Comparison of ENCODE assay signal across 1 cellular context in the genomic region with DNA sequence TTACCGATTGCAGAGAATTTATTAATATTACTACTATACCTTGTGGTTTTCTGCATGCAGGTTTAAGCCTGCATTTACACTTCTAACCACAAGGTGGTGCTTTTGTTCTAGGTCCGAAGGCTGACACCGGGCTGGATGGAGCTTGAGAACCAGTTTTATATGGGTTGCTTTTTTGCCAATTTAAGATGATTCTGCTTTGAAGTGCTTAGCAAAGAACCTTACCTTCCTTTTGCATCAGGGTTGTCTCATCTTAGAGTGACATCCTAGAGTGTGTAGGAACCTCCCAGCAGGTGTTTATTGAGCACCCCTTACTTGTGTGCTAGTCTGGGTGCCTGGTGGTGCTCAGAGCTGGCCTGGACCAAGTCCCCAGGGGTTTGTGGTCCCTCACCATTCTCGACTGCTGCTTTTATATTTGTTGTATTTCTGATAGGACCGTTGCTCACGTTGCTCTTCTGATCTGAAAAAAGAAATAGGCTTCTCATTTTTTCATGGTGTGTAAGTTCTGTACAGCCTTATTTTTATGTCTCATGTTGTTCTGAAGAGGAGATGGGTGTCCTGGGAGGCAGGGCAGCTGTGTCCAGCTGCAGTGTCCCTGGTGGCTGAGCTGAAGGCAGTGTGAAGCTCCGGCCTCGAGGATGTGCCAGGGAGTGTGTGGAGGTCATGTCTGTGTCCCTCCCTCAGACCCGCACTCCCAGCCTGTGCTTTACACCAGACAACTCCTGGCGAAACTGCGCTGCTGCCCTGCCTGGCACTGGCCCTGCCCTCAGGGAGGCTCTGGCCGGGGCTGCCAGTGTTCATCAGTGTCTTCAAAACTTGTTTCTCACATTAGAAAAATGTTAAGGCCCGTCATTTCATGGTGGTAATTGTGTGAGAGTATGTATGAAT.
TF ChIP-seq lines count a peak whose summit lies in the region.

No MANE protein-coding gene starts in this region.

TF ChIP-seq in K562, 482 proteins besides CTCF, POLR2A, EP300 and RAD21 (continued from another document and continues in another):
- TF ChIP-seq, protein P1, sequence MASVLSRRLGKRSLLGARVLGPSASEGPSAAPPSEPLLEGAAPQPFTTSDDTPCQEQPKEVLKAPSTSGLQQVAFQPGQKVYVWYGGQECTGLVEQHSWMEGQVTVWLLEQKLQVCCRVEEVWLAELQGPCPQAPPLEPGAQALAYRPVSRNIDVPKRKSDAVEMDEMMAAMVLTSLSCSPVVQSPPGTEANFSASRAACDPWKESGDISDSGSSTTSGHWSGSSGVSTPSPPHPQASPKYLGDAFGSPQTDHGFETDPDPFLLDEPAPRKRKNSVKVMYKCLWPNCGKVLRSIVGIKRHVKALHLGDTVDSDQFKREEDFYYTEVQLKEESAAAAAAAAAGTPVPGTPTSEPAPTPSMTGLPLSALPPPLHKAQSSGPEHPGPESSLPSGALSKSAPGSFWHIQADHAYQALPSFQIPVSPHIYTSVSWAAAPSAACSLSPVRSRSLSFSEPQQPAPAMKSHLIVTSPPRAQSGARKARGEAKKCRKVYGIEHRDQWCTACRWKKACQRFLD (CRISPR knock-in tag; IDR thresholded peaks at IDR 0.05): no peak
- TF ChIP-seq, protein P2, sequence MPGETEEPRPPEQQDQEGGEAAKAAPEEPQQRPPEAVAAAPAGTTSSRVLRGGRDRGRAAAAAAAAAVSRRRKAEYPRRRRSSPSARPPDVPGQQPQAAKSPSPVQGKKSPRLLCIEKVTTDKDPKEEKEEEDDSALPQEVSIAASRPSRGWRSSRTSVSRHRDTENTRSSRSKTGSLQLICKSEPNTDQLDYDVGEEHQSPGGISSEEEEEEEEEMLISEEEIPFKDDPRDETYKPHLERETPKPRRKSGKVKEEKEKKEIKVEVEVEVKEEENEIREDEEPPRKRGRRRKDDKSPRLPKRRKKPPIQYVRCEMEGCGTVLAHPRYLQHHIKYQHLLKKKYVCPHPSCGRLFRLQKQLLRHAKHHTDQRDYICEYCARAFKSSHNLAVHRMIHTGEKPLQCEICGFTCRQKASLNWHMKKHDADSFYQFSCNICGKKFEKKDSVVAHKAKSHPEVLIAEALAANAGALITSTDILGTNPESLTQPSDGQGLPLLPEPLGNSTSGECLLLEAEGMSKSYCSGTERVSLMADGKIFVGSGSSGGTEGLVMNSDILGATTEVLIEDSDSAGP (CRISPR knock-in tag; IDR thresholded peaks at IDR 0.05): no peak
- TF ChIP-seq, protein P3, sequence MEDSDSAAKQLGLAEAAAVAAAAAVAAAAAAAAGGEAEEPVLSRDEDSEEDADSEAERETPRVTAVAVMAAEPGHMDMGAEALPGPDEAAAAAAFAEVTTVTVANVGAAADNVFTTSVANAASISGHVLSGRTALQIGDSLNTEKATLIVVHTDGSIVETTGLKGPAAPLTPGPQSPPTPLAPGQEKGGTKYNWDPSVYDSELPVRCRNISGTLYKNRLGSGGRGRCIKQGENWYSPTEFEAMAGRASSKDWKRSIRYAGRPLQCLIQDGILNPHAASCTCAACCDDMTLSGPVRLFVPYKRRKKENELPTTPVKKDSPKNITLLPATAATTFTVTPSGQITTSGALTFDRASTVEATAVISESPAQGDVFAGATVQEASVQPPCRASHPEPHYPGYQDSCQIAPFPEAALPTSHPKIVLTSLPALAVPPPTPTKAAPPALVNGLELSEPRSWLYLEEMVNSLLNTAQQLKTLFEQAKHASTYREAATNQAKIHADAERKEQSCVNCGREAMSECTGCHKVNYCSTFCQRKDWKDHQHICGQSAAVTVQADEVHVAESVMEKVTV (CRISPR knock-in tag; IDR thresholded peaks at IDR 0.05): peak; percentile 59
- no peak for TF ChIP-seq U2AF1 (optimal IDR thresholded peaks at IDR 0.05; ENCODE audit: low read depth, low read length)
- TF ChIP-seq ZFX (CRISPR knock-in tag; IDR thresholded peaks at IDR 0.05): no peak
- no peak for TF ChIP-seq EHMT2 (IDR thresholded peaks at IDR 0.05)
- TF ChIP-seq, protein P4, sequence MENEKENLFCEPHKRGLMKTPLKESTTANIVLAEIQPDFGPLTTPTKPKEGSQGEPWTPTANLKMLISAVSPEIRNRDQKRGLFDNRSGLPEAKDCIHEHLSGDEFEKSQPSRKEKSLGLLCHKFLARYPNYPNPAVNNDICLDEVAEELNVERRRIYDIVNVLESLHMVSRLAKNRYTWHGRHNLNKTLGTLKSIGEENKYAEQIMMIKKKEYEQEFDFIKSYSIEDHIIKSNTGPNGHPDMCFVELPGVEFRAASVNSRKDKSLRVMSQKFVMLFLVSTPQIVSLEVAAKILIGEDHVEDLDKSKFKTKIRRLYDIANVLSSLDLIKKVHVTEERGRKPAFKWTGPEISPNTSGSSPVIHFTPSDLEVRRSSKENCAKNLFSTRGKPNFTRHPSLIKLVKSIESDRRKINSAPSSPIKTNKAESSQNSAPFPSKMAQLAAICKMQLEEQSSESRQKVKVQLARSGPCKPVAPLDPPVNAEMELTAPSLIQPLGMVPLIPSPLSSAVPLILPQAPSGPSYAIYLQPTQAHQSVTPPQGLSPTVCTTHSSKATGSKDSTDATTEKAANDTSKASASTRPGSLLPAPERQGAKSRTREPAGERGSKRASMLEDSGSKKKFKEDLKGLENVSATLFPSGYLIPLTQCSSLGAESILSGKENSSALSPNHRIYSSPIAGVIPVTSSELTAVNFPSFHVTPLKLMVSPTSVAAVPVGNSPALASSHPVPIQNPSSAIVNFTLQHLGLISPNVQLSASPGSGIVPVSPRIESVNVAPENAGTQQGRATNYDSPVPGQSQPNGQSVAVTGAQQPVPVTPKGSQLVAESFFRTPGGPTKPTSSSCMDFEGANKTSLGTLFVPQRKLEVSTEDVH (IDR thresholded peaks at IDR 0.05; ENCODE audit: low read depth, partially characterized antibody): no peak
- TF ChIP-seq, protein P5, sequence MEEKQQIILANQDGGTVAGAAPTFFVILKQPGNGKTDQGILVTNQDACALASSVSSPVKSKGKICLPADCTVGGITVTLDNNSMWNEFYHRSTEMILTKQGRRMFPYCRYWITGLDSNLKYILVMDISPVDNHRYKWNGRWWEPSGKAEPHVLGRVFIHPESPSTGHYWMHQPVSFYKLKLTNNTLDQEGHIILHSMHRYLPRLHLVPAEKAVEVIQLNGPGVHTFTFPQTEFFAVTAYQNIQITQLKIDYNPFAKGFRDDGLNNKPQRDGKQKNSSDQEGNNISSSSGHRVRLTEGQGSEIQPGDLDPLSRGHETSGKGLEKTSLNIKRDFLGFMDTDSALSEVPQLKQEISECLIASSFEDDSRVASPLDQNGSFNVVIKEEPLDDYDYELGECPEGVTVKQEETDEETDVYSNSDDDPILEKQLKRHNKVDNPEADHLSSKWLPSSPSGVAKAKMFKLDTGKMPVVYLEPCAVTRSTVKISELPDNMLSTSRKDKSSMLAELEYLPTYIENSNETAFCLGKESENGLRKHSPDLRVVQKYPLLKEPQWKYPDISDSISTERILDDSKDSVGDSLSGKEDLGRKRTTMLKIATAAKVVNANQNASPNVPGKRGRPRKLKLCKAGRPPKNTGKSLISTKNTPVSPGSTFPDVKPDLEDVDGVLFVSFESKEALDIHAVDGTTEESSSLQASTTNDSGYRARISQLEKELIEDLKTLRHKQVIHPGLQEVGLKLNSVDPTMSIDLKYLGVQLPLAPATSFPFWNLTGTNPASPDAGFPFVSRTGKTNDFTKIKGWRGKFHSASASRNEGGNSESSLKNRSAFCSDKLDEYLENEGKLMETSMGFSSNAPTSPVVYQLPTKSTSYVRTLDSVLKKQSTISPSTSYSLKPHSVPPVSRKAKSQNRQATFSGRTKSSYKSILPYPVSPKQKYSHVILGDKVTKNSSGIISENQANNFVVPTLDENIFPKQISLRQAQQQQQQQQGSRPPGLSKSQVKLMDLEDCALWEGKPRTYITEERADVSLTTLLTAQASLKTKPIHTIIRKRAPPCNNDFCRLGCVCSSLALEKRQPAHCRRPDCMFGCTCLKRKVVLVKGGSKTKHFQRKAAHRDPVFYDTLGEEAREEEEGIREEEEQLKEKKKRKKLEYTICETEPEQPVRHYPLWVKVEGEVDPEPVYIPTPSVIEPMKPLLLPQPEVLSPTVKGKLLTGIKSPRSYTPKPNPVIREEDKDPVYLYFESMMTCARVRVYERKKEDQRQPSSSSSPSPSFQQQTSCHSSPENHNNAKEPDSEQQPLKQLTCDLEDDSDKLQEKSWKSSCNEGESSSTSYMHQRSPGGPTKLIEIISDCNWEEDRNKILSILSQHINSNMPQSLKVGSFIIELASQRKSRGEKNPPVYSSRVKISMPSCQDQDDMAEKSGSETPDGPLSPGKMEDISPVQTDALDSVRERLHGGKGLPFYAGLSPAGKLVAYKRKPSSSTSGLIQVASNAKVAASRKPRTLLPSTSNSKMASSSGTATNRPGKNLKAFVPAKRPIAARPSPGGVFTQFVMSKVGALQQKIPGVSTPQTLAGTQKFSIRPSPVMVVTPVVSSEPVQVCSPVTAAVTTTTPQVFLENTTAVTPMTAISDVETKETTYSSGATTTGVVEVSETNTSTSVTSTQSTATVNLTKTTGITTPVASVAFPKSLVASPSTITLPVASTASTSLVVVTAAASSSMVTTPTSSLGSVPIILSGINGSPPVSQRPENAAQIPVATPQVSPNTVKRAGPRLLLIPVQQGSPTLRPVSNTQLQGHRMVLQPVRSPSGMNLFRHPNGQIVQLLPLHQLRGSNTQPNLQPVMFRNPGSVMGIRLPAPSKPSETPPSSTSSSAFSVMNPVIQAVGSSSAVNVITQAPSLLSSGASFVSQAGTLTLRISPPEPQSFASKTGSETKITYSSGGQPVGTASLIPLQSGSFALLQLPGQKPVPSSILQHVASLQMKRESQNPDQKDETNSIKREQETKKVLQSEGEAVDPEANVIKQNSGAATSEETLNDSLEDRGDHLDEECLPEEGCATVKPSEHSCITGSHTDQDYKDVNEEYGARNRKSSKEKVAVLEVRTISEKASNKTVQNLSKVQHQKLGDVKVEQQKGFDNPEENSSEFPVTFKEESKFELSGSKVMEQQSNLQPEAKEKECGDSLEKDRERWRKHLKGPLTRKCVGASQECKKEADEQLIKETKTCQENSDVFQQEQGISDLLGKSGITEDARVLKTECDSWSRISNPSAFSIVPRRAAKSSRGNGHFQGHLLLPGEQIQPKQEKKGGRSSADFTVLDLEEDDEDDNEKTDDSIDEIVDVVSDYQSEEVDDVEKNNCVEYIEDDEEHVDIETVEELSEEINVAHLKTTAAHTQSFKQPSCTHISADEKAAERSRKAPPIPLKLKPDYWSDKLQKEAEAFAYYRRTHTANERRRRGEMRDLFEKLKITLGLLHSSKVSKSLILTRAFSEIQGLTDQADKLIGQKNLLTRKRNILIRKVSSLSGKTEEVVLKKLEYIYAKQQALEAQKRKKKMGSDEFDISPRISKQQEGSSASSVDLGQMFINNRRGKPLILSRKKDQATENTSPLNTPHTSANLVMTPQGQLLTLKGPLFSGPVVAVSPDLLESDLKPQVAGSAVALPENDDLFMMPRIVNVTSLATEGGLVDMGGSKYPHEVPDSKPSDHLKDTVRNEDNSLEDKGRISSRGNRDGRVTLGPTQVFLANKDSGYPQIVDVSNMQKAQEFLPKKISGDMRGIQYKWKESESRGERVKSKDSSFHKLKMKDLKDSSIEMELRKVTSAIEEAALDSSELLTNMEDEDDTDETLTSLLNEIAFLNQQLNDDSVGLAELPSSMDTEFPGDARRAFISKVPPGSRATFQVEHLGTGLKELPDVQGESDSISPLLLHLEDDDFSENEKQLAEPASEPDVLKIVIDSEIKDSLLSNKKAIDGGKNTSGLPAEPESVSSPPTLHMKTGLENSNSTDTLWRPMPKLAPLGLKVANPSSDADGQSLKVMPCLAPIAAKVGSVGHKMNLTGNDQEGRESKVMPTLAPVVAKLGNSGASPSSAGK (IDR thresholded peaks at IDR 0.05): no peak
- TF ChIP-seq SMARCA4 (IDR thresholded peaks at IDR 0.05): no peak
- TF ChIP-seq KLF16 (IDR thresholded peaks at IDR 0.05): 0 out of 2 replicates have a peak, but pooled peaks have one; percentile 19
- no peak for TF ChIP-seq ZNF263 (CRISPR knock-in tag; IDR thresholded peaks at IDR 0.05; ENCODE audit: borderline replicate concordance)
- no peak for TF ChIP-seq C11orf30 (IDR thresholded peaks at IDR 0.05; ENCODE audit: low read depth)
- no peak for TF ChIP-seq ZBTB1 (CRISPR knock-in tag; IDR thresholded peaks at IDR 0.05; ENCODE audit: borderline replicate concordance, low read depth)
- TF ChIP-seq NFIX (CRISPR knock-in tag; IDR thresholded peaks at IDR 0.05; ENCODE audit: low read depth): no peak
- TF ChIP-seq, protein P6, sequence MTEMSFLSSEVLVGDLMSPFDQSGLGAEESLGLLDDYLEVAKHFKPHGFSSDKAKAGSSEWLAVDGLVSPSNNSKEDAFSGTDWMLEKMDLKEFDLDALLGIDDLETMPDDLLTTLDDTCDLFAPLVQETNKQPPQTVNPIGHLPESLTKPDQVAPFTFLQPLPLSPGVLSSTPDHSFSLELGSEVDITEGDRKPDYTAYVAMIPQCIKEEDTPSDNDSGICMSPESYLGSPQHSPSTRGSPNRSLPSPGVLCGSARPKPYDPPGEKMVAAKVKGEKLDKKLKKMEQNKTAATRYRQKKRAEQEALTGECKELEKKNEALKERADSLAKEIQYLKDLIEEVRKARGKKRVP (CRISPR knock-in tag; IDR thresholded peaks at IDR 0.05): no peak
- TF ChIP-seq, protein P7, sequence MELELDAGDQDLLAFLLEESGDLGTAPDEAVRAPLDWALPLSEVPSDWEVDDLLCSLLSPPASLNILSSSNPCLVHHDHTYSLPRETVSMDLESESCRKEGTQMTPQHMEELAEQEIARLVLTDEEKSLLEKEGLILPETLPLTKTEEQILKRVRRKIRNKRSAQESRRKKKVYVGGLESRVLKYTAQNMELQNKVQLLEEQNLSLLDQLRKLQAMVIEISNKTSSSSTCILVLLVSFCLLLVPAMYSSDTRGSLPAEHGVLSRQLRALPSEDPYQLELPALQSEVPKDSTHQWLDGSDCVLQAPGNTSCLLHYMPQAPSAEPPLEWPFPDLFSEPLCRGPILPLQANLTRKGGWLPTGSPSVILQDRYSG (tag; conservative IDR thresholded peaks at IDR 0.05; ENCODE audit: low read depth): no peak
